In genomic region chrX:110394653-110395052, GRCh38 we compare ENCODE assay signal across 19 cellular contexts. TPM values are rescaled to one million over a fixed set of nuclear protein-coding genes. Genes with fewer than 3 reads are reported as not detected.
DNase-seq lines count a peak whose midpoint lies in the region; ATAC-seq and TF ChIP-seq lines count a peak whose summit lies in the region.
"Had no signal": no experiment of that assay in that cellular context is flagged by ENCODE, and none has a peak within 500 bp of the region (broad histone marks: within the 10 kb centered on the region; RNA-seq: fewer than 3 reads in every experiment).

No MANE protein-coding gene starts in this region.

- no peak for TF ChIP-seq POLR2A in vagina (IDR thresholded peaks at IDR 0.05)

- intact Hi-C loops in vagina (cut with DNase I) = no loop called here
- intact Hi-C loops in Right ventricle myocardium inferior (cut with DNase I) = no loop called here

- no peaks in the 10 kb centered on the region for H3K36me3 ChIP-seq in adipocyte (ENCODE audit: control insufficient read depth, insufficient read depth, low read length, severe bottlenecking)
- H3K36me3 ChIP-seq in vagina = no peaks in the 10 kb centered on the region
- H3K36me3 ChIP-seq: cardiac muscle cell had no signal

- no peaks in the 10 kb centered on the region for H3K9me3 ChIP-seq in adipocyte (ENCODE audit: control insufficient read depth, low read length)
- no peaks in the 10 kb centered on the region for H3K9me3 ChIP-seq in vagina
- H3K9me3 ChIP-seq: psoas muscle had no signal

- H3K4me3 ChIP-seq in adipocyte (ENCODE audit: low read length) = no peak overlapping the region
- H3K4me3 ChIP-seq in vagina = no peak overlapping the region
- H3K4me3 ChIP-seq: cardiac muscle cell, psoas muscle had no signal

- TF ChIP-seq CTCF in vagina (IDR thresholded peaks at IDR 0.05) = no peak

- DNase-seq in COLO829 (ENCODE audit: low spot score) = peak; percentile 54
- DNase-seq in LHCN-M2 (ENCODE audit: low read depth) = peak; percentile 87
- DNase-seq in adipocyte (ENCODE audit: low read depth) = peak; percentile 44
- peak; percentile 82 for DNase-seq in foreskin melanocyte
- DNase-seq in vagina (ENCODE audit: extremely low spot score in 2 of 2) = no peak
- DNase-seq in Right ventricle myocardium inferior (ENCODE audit: missing footprints) = no peak
- no peak for DNase-seq in SHP77 (lab: John Stamatoyannopoulos, UW)
- DNase-seq: activated CD4-positive, alpha-beta T cell treated with anti-CD3 and anti-CD28 coated beads for 36 hours; activated effector memory CD4-positive, alpha-beta T cell treated with Interleukin-2 at 50 U/mL for 16 hours; AML-193; GF-D8; NCI-H187 treated with DMSO at 0.1 percent for 48 hours; NK-92 treated with Interleukin-12 subunit alpha and Interleukin-12 subunit beta, amount 100 ng/mL, for 24 hours; psoas muscle; stimulated activated CD4-positive, alpha-beta T cell treated with anti-CD3 and anti-CD28 coated beads, Interleukin-2, amount 100 ng/mL, for 48 hours; stimulated activated naive B cell treated with anti-CD40 and anti-IgM and Interleukin-4, amounts not matched to agents 10 μg/mL and 1 μg/mL and 100 μg/mL, for 72 hours; T-helper 1 cell had no signal

- H3K27me3 ChIP-seq in adipocyte (replicated peaks; ENCODE audit: control insufficient read depth, insufficient read depth, low read length) (peaks cover 29% of the 10 kb centered on the region), vagina (no peaks in the 10 kb centered on the region)
- H3K27me3 ChIP-seq: cardiac muscle cell had no signal

- no peak overlapping the region for H3K9ac ChIP-seq in adipocyte (ENCODE audit: low read length)

- no peak overlapping the region for H3K27ac ChIP-seq in vagina
- H3K27ac ChIP-seq: cardiac muscle cell, psoas muscle had no signal

- ATAC-seq in Right ventricle myocardium inferior (no peak), GM19455 (IDR thresholded peaks at IDR 0.05; ENCODE audit: unreplicated experiment) (no peak)
- ATAC-seq: activated CD4-positive, alpha-beta T cell treated with anti-CD3 and anti-CD28 coated beads for 36 hours; psoas muscle; stimulated activated naive B cell treated with anti-CD40 and anti-IgM and Interleukin-4, amounts not matched to agents 10 μg/mL and 1 μg/mL and 100 μg/mL, for 72 hours had no signal

- H3K4me1 ChIP-seq in adipocyte (ENCODE audit: control insufficient read depth, insufficient read depth, low read length) = peaks cover 10% of the 10 kb centered on the region
- no peaks in the 10 kb centered on the region for H3K4me1 ChIP-seq in vagina

RNA-seq across cellular contexts. Expression of gene RTL9, which starts 36.0 kb away (rescaled TPM):
- total RNA-seq in LHCN-M2 (2014; rRNA removed) = 0.11 and 0.13 TPM in 2 replicates
- 0.09 TPM for polyA plus RNA-seq in LHCN-M2 (2012)
- not detected for total RNA-seq in vagina
- 0.38 TPM for total RNA-seq in Right ventricle myocardium inferior

Comparison
In these comparisons a context has a peak if more than half of its experiments do, and no peak if none do; other contexts are left out.
1. DNase-seq: peak in COLO829 (single experiment), LHCN-M2 (single experiment), adipocyte (single experiment) and foreskin melanocyte (single experiment); none in vagina (0 of 2), Right ventricle myocardium inferior (single experiment) and SHP77 (0 of 2).